In genomic region chr16:67965668-67966548, GRCh38 we compare ENCODE assay signal across 12 cellular contexts. TPM values are rescaled to one million over a fixed set of nuclear protein-coding genes. Genes with fewer than 3 reads are reported as not detected.
DNase-seq lines count a peak whose midpoint lies in the region; ATAC-seq and TF ChIP-seq lines count a peak whose summit lies in the region.
"Had no signal": no experiment of that assay in that cellular context is flagged by ENCODE, and none has a peak within 500 bp of the region (broad histone marks: within the 10 kb centered on the region; RNA-seq: fewer than 3 reads in every experiment).

No MANE protein-coding gene starts in this region.

- ATAC-seq in left lung (no peak), thoracic aorta (ENCODE audit: insufficient number of reproducible peaks, low FRiP score, low read depth) (no peak), HG03460 (IDR thresholded peaks at IDR 0.05; ENCODE audit: unreplicated experiment) (no peak), HG03135 (IDR thresholded peaks at IDR 0.05; ENCODE audit: unreplicated experiment) (no peak)

- BruUV-seq in MCF 10A (replicated peaks; lab: Mats Ljungman, UMichigan) = no TSS peak

- no peaks in the 10 kb centered on the region for H3K27me3 Mint-ChIP-seq in MCF 10A (ENCODE audit: insufficient read depth, unreplicated experiment)
- H3K27me3 Mint-ChIP-seq: activated CD4-positive, alpha-beta T cell treated with anti-CD3 and anti-CD28 coated beads, Interleukin-2, amount 10 ng/mL, durations not matched to agents 7 days and 5 days had no signal

- peaks cover 23 to 74% of the 10 kb centered on the region in 2 donors for H3K4me1 ChIP-seq in left lung
- H3K4me1 ChIP-seq in thoracic aorta (ENCODE audit: control insufficient read depth in 1 of 2, low read depth in 2 of 2) = peaks cover 26 to 61% of the 10 kb centered on the region in 2 donors

- intact Hi-C loops in MCF 10A (cut with micrococcal nuclease) = loop anchor here (2.0 to 5.0 kb wide), 2 partner anchors 75 to 271 kb away; partner anchors contain the start of gene ESRP2
- intact Hi-C loops in left lung (cut with DNase I) = no loop called here

- peaks cover 35% of the 10 kb centered on the region for H3K36me3 Mint-ChIP-seq in MCF 10A (ENCODE audit: insufficient read depth, unreplicated experiment)

- peak overlapping the region; percentile 82 for H3K4me3 Mint-ChIP-seq in MCF 10A (ENCODE audit: unreplicated experiment)

- peak; percentile 9 for DNase-seq in DMS79 treated with DMSO at 0.1 percent for 48 hours (lab: John Stamatoyannopoulos, UW)
- DNase-seq in DMS79 (lab: John Stamatoyannopoulos, UW) = no peak
- DNase-seq in MCF 10A (ENCODE audit: unreplicated experiment) = peak; percentile 35
- DNase-seq in left lung = no peak
- DNase-seq in thoracic aorta (ENCODE audit: low spot score) = no peak
- DNase-seq in dedifferentiated amniotic fluid mesenchymal stem cell (ENCODE audit: extremely low spot score) = no peak
- DNase-seq: activated CD4-positive, alpha-beta T cell treated with anti-CD3 and anti-CD28 coated beads, Interleukin-2, amount 10 ng/mL, durations not matched to agents 7 days and 5 days had no signal

- H3K9me3 ChIP-seq in left lung = no peaks in the 10 kb centered on the region
- no peaks in the 10 kb centered on the region for H3K9me3 ChIP-seq in thoracic aorta

- H3K4me3 ChIP-seq in left lung = peak overlapping the region in 1 of 2 donors; percentile 81
- peak overlapping the region; percentile 84 for H3K4me3 ChIP-seq in thoracic aorta

- H3K4me1 Mint-ChIP-seq in MCF 10A (ENCODE audit: insufficient read depth, unreplicated experiment) = peaks cover 50% of the 10 kb centered on the region

- H3K27ac Mint-ChIP-seq in MCF 10A (ENCODE audit: low read depth, unreplicated experiment) = peak overlapping the region; percentile 77

- no peaks in the 10 kb centered on the region for H3K9me3 Mint-ChIP-seq in MCF 10A (ENCODE audit: unreplicated experiment)
- H3K9me3 Mint-ChIP-seq: activated CD4-positive, alpha-beta T cell treated with anti-CD3 and anti-CD28 coated beads, Interleukin-2, amount 10 ng/mL, durations not matched to agents 7 days and 5 days had no signal

- H3K27me3 ChIP-seq in left lung = no peaks in the 10 kb centered on the region
- H3K27me3 ChIP-seq in thoracic aorta (replicated peaks; ENCODE audit: insufficient read depth) = no peaks in the 10 kb centered on the region

- TF ChIP-seq CTCF in MCF 10A (IDR thresholded peaks at IDR 0.05; ENCODE audit: unreplicated experiment) (no peak), left lung (IDR thresholded peaks at IDR 0.05) (no peak), thoracic aorta (IDR thresholded peaks at IDR 0.05) (no peak)

- peak overlapping the region; percentile 53 to 88 for H3K27ac ChIP-seq in left lung
- peak overlapping the region; percentile 94 to 96 for H3K27ac ChIP-seq in thoracic aorta

- peaks cover 0 to 18% of the 10 kb centered on the region in 2 donors for H3K36me3 ChIP-seq in left lung
- H3K36me3 ChIP-seq in thoracic aorta = peaks cover 25% of the 10 kb centered on the region

- CTCF ChIA-PET in MCF 10A (lab: Yijun Ruan, JAX) = interaction anchor here (0.7 to 1.1 kb wide), 3 partner anchors 30 to 89 kb away, joined by 3 read pairs; no protein-coding TSS in a partner anchor

- POLR2A ChIA-PET in MCF 10A (lab: Yijun Ruan, JAX) = interaction anchor here (0.5 to 5.0 kb wide), 16 partner anchors 9 to 271 kb away, joined by 3 to 40 read pairs (median 4); partner anchors contain the start of genes DDX28, DUS2 and PSMB10

RNA-seq across cellular contexts. Expression of gene SLC12A4, which starts 2.5 kb away (rescaled TPM):
- total RNA-seq in MCF 10A (2022) (107 TPM in 2 replicates), left lung (100 to 1,000 TPM in 1 of 2 donors, 10 to 100 TPM in 1; 99.2 to 121 TPM), thoracic aorta (100 to 1,000 TPM; 163 to 168 TPM)

RNA-seq across cellular contexts. Expression of gene DPEP3, which starts 14.4 kb away (rescaled TPM):
- total RNA-seq in MCF 10A (2022) = not detected in 2 replicates
- under 1 TPM in 1 of 2 donors, not detected in 1; 0.60 TPM for total RNA-seq in left lung
- total RNA-seq in thoracic aorta = not detected
- total RNA-seq: A172, dermis microvascular lymphatic vessel endothelial cell, ureter had no signal

RNA-seq across cellular contexts. Expression of gene LCAT, which starts 22.0 kb away (rescaled TPM):
- total RNA-seq in MCF 10A (2022) (35.3 and 44.5 TPM in 2 replicates), left lung (10 to 100 TPM; 27.5 to 37.2 TPM), thoracic aorta (10 to 100 TPM; 28.1 to 46.6 TPM)

RNA-seq across cellular contexts. Expression of gene PSMB10, which starts 29.3 kb away (rescaled TPM):
- total RNA-seq in MCF 10A (2022) (20.3 and 32.7 TPM in 2 replicates), left lung (10 to 100 TPM; 59.7 to 76.8 TPM), thoracic aorta (10 to 100 TPM; 19.8 to 52.7 TPM)

RNA-seq across cellular contexts. Expression of gene DPEP2, which starts 33.4 kb away (rescaled TPM):
- total RNA-seq in MCF 10A (2022) = not detected in 2 replicates
- 10 to 100 TPM in 1 of 2 donors, 1 to 10 TPM in 1; 7.3 to 12.6 TPM for total RNA-seq in left lung
- 1 to 10 TPM in 1 of 2 donors, under 1 TPM in 1; 0.81 to 6.1 TPM for total RNA-seq in thoracic aorta
- total RNA-seq: A172 had no signal

Comparison
In these comparisons a context has a peak if more than half of its experiments do, and no peak if none do; other contexts are left out.
1. DNase-seq: peak in DMS79 treated with DMSO at 0.1 percent for 48 hours (single experiment) and MCF 10A (single experiment); none in DMS79 (single experiment), left lung (0 of 2), thoracic aorta (single experiment) and dedifferentiated amniotic fluid mesenchymal stem cell (single experiment).